In the genomic region with DNA sequence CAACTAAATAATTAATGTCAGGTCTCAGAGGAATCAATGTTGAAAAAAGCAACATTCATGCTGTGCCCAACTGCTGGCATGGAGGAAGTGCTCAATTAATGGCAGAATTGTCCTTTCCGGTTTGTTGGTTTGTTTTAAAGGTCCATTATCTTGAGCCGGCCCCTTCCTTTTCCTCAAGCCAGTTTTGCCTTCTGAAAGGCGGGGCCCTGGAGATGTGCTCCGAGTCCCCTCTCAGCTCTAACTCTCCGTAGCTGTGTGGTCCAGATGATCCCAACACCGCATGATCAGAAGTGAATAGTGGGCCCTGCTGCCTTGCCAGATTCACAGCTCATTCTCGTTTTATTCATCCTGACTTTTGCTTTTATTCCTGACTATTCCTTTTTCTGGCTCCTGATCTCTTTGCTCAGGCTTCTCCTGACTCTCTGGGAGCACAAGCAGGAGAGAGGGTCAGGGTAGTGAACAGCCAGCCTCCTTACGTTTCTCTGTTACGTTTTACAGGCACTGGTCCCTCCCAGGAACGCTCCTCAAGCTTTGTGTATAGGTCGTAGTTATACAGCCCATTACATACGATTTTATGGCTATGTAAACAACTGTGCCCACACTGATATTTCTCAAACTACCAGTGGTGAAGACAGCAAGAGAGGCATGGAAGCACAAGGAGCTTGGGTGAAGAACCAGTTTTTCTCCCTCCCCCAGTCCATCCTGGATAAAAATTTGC, we compare ENCODE assay signal across 1 cellular context.
TF ChIP-seq lines count a peak whose summit lies in the region.

No MANE protein-coding gene starts in this region.

TF ChIP-seq in HEK293, 187 proteins besides CTCF, POLR2A, EP300 and RAD21:
- TF ChIP-seq, protein P1, sequence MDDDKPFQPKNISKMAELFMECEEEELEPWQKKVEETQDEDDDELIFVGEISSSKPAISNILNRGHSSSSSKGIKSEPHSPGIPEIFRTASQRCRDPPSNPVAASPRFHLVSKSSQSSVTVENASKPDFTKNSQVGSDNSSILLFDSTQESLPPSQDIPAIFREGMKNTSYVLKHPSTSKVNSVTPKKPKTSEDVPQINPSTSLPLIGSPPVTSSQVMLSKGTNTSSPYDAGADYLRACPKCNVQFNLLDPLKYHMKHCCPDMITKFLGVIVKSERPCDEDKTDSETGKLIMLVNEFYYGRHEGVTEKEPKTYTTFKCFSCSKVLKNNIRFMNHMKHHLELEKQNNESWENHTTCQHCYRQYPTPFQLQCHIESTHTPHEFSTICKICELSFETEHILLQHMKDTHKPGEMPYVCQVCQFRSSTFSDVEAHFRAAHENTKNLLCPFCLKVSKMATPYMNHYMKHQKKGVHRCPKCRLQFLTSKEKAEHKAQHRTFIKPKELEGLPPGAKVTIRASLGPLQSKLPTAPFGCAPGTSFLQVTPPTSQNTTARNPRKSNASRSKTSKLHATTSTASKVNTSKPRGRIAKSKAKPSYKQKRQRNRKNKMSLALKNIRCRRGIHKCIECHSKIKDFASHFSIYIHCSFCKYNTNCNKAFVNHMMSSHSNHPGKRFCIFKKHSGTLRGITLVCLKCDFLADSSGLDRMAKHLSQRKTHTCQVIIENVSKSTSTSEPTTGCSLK (tag by site-specific recombination; IDR thresholded peaks at IDR 0.05), result no peak
- TF ChIP-seq KLF17 (tag by site-specific recombination; IDR thresholded peaks at IDR 0.05) (0 out of 2 replicates have a peak, but pooled peaks have one; percentile 20), ZIC2 (tag by site-specific recombination; IDR thresholded peaks at IDR 0.05) (no peak), ZBTB17 (tag by site-specific recombination; IDR thresholded peaks at IDR 0.05) (peak; percentile 18; the same call in 1 of the 2 replicates), ZNF350 (tag by site-specific recombination; IDR thresholded peaks at IDR 0.05) (no peak), ZNF610 (tag by site-specific recombination; IDR thresholded peaks at IDR 0.05; ENCODE audit: borderline replicate concordance) (peak; percentile 93), ZFP3 (tag by site-specific recombination; IDR thresholded peaks at IDR 0.05; ENCODE audit: low read depth) (no peak), ZNF518A (tag by site-specific recombination; conservative IDR thresholded peaks at IDR 0.05; ENCODE audit: low read depth) (peak; percentile 60), IKZF3 (tag by site-specific recombination; IDR thresholded peaks at IDR 0.05) (0 out of 2 replicates have a peak, but pooled peaks have one; percentile 37), ZFP69B (tag by site-specific recombination; IDR thresholded peaks at IDR 0.05) (0 out of 2 replicates have a peak, but pooled peaks have one; percentile 41), SP2 (tag by site-specific recombination; IDR thresholded peaks at IDR 0.05) (peak; percentile 9; the same call in 1 of the 2 replicates), GLI4 (tag by site-specific recombination; IDR thresholded peaks at IDR 0.05) (no peak)
